In genomic region chr1:148951336-148952227, GRCh38 we compare ENCODE assay signal across 8 cellular contexts.
DNase-seq lines count a peak whose midpoint lies in the region; ATAC-seq and TF ChIP-seq lines count a peak whose summit lies in the region.
"Not testable (repeated sequence)": the region's sequence is repeated elsewhere in the genome, so short reads cannot be mapped to it uniquely, and the experiment has no call there.

No MANE protein-coding gene starts in this region.

- peak overlapping the region; percentile 63 for H3K4me2 ChIP-seq in Loucy (ENCODE audit: low read depth, low read length, poor library complexity, severe bottlenecking)

- not testable (repeated sequence) for H3K9me3 ChIP-seq in HAP-1; Loucy (ENCODE audit: insufficient read depth, low read depth, low read length)

- not testable (repeated sequence) for H3K9me3 Mint-ChIP-seq in activated T-helper 2 cell treated with anti-CD3 and anti-CD28 coated beads, Interferon-gamma antibody, Interleukin-2, Interleukin-4, amounts not matched to agents 10 μg/mL and 5 μg/mL and 100 μg/mL, durations not matched to agents 14 hours and 24 hours and 36 hours; natural killer cell treated with Interleukin-12 subunit alpha and Interleukin-12 subunit beta and Interleukin-15 and Interleukin-18, amount 100 ng/mL, for 72 hours

- peak overlapping the region; percentile 33 for H3K4me3 ChIP-seq in HAP-1
- peak overlapping the region; percentile 74 for H3K4me3 ChIP-seq in Loucy (ENCODE audit: low read length, poor library complexity, severe bottlenecking)
- H3K4me3 ChIP-seq in fibroblast of the aortic adventitia (ENCODE audit: low read depth, low read length), result peak overlapping the region; percentile 63

- ATAC-seq in natural killer cell treated with Interleukin-12 subunit alpha and Interleukin-12 subunit beta and Interleukin-15 and Interleukin-18, amount 100 ng/mL, for 72 hours, result peak; percentile 90 to 91

- not testable (repeated sequence) for H3K36me3 ChIP-seq in HAP-1 (replicated peaks); Loucy (ENCODE audit: insufficient read depth, low read length)

- not testable (repeated sequence) for H3F3A ChIP-seq in Loucy (ENCODE audit: low read depth)

- TF ChIP-seq CTCF in Loucy (conservative IDR thresholded peaks at IDR 0.05; ENCODE audit: low read length); fibroblast of the aortic adventitia (IDR thresholded peaks at IDR 0.05; ENCODE audit: insufficient read depth, low read length): not testable (repeated sequence)

- H3K4me1 ChIP-seq in HAP-1; Loucy (ENCODE audit: insufficient read depth, low read length, poor library complexity, severe bottlenecking): not testable (repeated sequence)

- peaks cover 17% of the 10 kb centered on the region for H3K4me1 Mint-ChIP-seq in activated T-helper 2 cell treated with anti-CD3 and anti-CD28 coated beads, Interferon-gamma antibody, Interleukin-2, Interleukin-4, amounts not matched to agents 10 μg/mL and 5 μg/mL and 100 μg/mL, durations not matched to agents 14 hours and 24 hours and 36 hours (ENCODE audit: low read depth)
- H3K4me1 Mint-ChIP-seq in natural killer cell treated with Interleukin-12 subunit alpha and Interleukin-12 subunit beta and Interleukin-15 and Interleukin-18, amount 100 ng/mL, for 72 hours (ENCODE audit: low read depth in 2 of 2), result peaks cover 6 to 12% of the 10 kb centered on the region in 2 donors

- H3K9ac ChIP-seq in Loucy (ENCODE audit: low read depth, low read length, poor library complexity, severe bottlenecking), result peak overlapping the region; percentile 32

- H3K36me3 Mint-ChIP-seq in activated T-helper 2 cell treated with anti-CD3 and anti-CD28 coated beads, Interferon-gamma antibody, Interleukin-2, Interleukin-4, amounts not matched to agents 10 μg/mL and 5 μg/mL and 100 μg/mL, durations not matched to agents 14 hours and 24 hours and 36 hours (ENCODE audit: low read depth); natural killer cell treated with Interleukin-12 subunit alpha and Interleukin-12 subunit beta and Interleukin-15 and Interleukin-18, amount 100 ng/mL, for 72 hours: not testable (repeated sequence)

- H3K9me2 ChIP-seq in Loucy (replicated peaks; ENCODE audit: low read depth, low read length), result not testable (repeated sequence)

- DNase-seq in DMS79 (lab: John Stamatoyannopoulos, UW) (peak; percentile 52), HAP-1 (ENCODE audit: low spot score in 2 of 2) (peak; percentile 75 to 89), SHP77 (lab: John Stamatoyannopoulos, UW) (peak; percentile 88), fibroblast of the aortic adventitia (ENCODE audit: low read depth) (peak; percentile 80)
- DNase-seq in activated T-helper 2 cell treated with anti-CD3 and anti-CD28 coated beads, Interferon-gamma antibody, Interleukin-2, Interleukin-4, amounts not matched to agents 10 μg/mL and 5 μg/mL and 100 μg/mL, durations not matched to agents 14 hours and 24 hours and 36 hours (ENCODE audit: low spot score), result peak; percentile 75
- DNase-seq in natural killer cell treated with Interleukin-12 subunit alpha and Interleukin-12 subunit beta and Interleukin-15 and Interleukin-18, amount 100 ng/mL, for 72 hours (ENCODE audit: low spot score), result peak; percentile 83
- DNase-seq in stimulated activated CD8-positive, alpha-beta memory T cell treated with anti-CD3 and anti-CD28 coated beads, Interleukin-7, amount 100 ng/mL, for 4 hours (ENCODE audit: low read depth in 2 of 2), result peak; percentile 39 to 60

- H4K20me1 ChIP-seq in Loucy (ENCODE audit: insufficient read depth, low read length, poor library complexity, severe bottlenecking), result not testable (repeated sequence)

- peak overlapping the region; percentile 85 for H3K27ac Mint-ChIP-seq in activated T-helper 2 cell treated with anti-CD3 and anti-CD28 coated beads, Interferon-gamma antibody, Interleukin-2, Interleukin-4, amounts not matched to agents 10 μg/mL and 5 μg/mL and 100 μg/mL, durations not matched to agents 14 hours and 24 hours and 36 hours
- H3K27ac Mint-ChIP-seq in natural killer cell treated with Interleukin-12 subunit alpha and Interleukin-12 subunit beta and Interleukin-15 and Interleukin-18, amount 100 ng/mL, for 72 hours, result peak overlapping the region; percentile 77 to 79

- intact Hi-C loops in activated T-helper 2 cell treated with anti-CD3 and anti-CD28 coated beads, Interferon-gamma antibody, Interleukin-2, Interleukin-4, amounts not matched to agents 10 μg/mL and 5 μg/mL and 100 μg/mL, durations not matched to agents 14 hours and 24 hours and 36 hours (cut with micrococcal nuclease), result not testable (repeated sequence)

- H3K4me3 Mint-ChIP-seq in activated T-helper 2 cell treated with anti-CD3 and anti-CD28 coated beads, Interferon-gamma antibody, Interleukin-2, Interleukin-4, amounts not matched to agents 10 μg/mL and 5 μg/mL and 100 μg/mL, durations not matched to agents 14 hours and 24 hours and 36 hours (ENCODE audit: low read depth), result peak overlapping the region; percentile 86
- H3K4me3 Mint-ChIP-seq in natural killer cell treated with Interleukin-12 subunit alpha and Interleukin-12 subunit beta and Interleukin-15 and Interleukin-18, amount 100 ng/mL, for 72 hours, result peak overlapping the region; percentile 88

- in situ Hi-C loops in HAP-1 (cut with MboI; ENCODE audit: low sequenced_read_pairs), result not testable (repeated sequence)

- not testable (repeated sequence) for H3K27me3 ChIP-seq in HAP-1 (ENCODE audit: low read depth); Loucy (ENCODE audit: insufficient read depth, low read length, poor library complexity, severe bottlenecking)

- peak overlapping the region; percentile 68 for H2AFZ ChIP-seq in Loucy (ENCODE audit: low read length)

- H3K27me3 Mint-ChIP-seq in activated T-helper 2 cell treated with anti-CD3 and anti-CD28 coated beads, Interferon-gamma antibody, Interleukin-2, Interleukin-4, amounts not matched to agents 10 μg/mL and 5 μg/mL and 100 μg/mL, durations not matched to agents 14 hours and 24 hours and 36 hours (ENCODE audit: low read depth); natural killer cell treated with Interleukin-12 subunit alpha and Interleukin-12 subunit beta and Interleukin-15 and Interleukin-18, amount 100 ng/mL, for 72 hours: not testable (repeated sequence)

- H3K79me2 ChIP-seq in Loucy (ENCODE audit: insufficient read depth, low read length), result not testable (repeated sequence)

Comparison
In these comparisons a context has a peak if more than half of its experiments do, and no peak if none do; other contexts are left out.
1. Peak in every context shown above with its lines: DNase-seq, ATAC-seq and H3K4me3 ChIP-seq.